In the genomic region with DNA sequence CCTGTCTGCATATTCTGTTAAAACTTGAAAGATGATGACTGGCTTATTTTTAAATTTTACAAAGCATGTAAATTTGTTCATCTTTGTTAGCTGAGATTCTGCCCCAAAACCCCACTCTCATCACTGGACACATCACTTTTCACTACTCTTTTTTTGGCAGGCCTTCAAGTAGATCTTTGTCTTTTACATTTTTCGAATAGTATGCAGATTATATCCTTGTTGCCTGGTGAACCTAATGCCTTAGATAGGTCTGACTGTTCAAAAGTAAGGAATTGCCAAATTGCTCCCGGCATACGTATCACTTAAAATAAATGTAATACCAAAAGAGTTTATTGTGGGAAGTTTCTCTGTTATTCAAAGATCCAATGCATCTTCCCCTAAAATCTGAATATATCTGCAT, we compare ENCODE assay signal across 24 cellular contexts.
"Had no signal": no experiment of that assay in that cellular context is flagged by ENCODE, and none has a peak within 500 bp of the region (broad histone marks: within the 10 kb centered on the region; RNA-seq: fewer than 3 reads in every experiment).

No MANE protein-coding gene starts in this region.

- H3K4me3 Mint-ChIP-seq: activated B cell treated with CpG ODN at 0.5 μM for 24 hours; activated CD4-positive, alpha-beta T cell treated with anti-CD3 and anti-CD28 coated beads, Interleukin-2, amount 10 ng/mL, durations not matched to agents 24 days and 14 days; activated CD8-positive, alpha-beta T cell treated with anti-CD3 and anti-CD28 coated beads, Interleukin-2, amount 10 ng/mL, durations not matched to agents 7 days and 5 days; activated naive CD8-positive, alpha-beta T cell treated with anti-CD3 and anti-CD28 coated beads, Interleukin-2, amount 10 ng/mL, durations not matched to agents 7 days and 5 days; activated T-cell treated with anti-CD3 and anti-CD28 coated beads, Interleukin-2, amount 50 U/mL, for 24 hours; naive thymus-derived CD4-positive, alpha-beta T cell; T-cell had no signal

- H3K36me3 Mint-ChIP-seq: activated naive CD8-positive, alpha-beta T cell treated with anti-CD3 and anti-CD28 coated beads, Interleukin-2, amount 10 ng/mL, durations not matched to agents 7 days and 5 days; naive thymus-derived CD4-positive, alpha-beta T cell; T-cell had no signal

- H3K9me3 Mint-ChIP-seq: activated B cell treated with CpG ODN at 0.5 μM for 24 hours; activated CD4-positive, alpha-beta T cell treated with anti-CD3 and anti-CD28 coated beads, Interleukin-2, amount 10 ng/mL, durations not matched to agents 24 days and 14 days; activated naive CD8-positive, alpha-beta T cell treated with anti-CD3 and anti-CD28 coated beads, Interleukin-2, amount 10 ng/mL, durations not matched to agents 7 days and 5 days; activated T-helper 2 cell treated with anti-CD3 and anti-CD28 coated beads, Interferon-gamma antibody, Interleukin-2, Interleukin-4, amounts not matched to agents 10 μg/mL and 5 μg/mL and 100 μg/mL, durations not matched to agents 14 hours and 24 hours and 36 hours; T-cell had no signal

- H3K4me1 Mint-ChIP-seq: activated B cell treated with CpG ODN at 0.5 μM for 24 hours; activated CD4-positive, alpha-beta T cell treated with anti-CD3 and anti-CD28 coated beads, Interleukin-2, amount 10 ng/mL, durations not matched to agents 24 days and 14 days; activated naive CD8-positive, alpha-beta T cell treated with anti-CD3 and anti-CD28 coated beads, Interleukin-2, amount 10 ng/mL, durations not matched to agents 7 days and 5 days had no signal

- H3K27ac ChIP-seq: brain microvascular endothelial cell, coronary artery, ovary, SK-N-MC, thyroid gland had no signal

- H3K27ac Mint-ChIP-seq: activated B cell treated with CpG ODN at 0.5 μM for 24 hours; activated CD4-positive, alpha-beta T cell treated with anti-CD3 and anti-CD28 coated beads, Interleukin-2, amount 10 ng/mL, durations not matched to agents 24 days and 14 days; activated CD8-positive, alpha-beta T cell treated with anti-CD3 and anti-CD28 coated beads, Interleukin-2, amount 10 ng/mL, durations not matched to agents 7 days and 5 days; activated naive CD8-positive, alpha-beta T cell treated with anti-CD3 and anti-CD28 coated beads, Interleukin-2, amount 10 ng/mL, durations not matched to agents 7 days and 5 days; activated T-cell treated with anti-CD3 and anti-CD28 coated beads, Interleukin-2, amount 50 U/mL, for 24 hours; activated T-helper 2 cell treated with anti-CD3 and anti-CD28 coated beads, Interferon-gamma antibody, Interleukin-2, Interleukin-4, amounts not matched to agents 10 μg/mL and 5 μg/mL and 100 μg/mL, durations not matched to agents 14 hours and 24 hours and 36 hours; naive thymus-derived CD4-positive, alpha-beta T cell; T-cell had no signal

- DNase-seq: activated B cell treated with CpG ODN at 0.5 μM for 24 hours; activated CD4-positive, alpha-beta T cell treated with anti-CD3 and anti-CD28 coated beads, Interleukin-2, amount 10 ng/mL, durations not matched to agents 24 days and 14 days; activated CD8-positive, alpha-beta T cell treated with anti-CD3 and anti-CD28 coated beads, Interleukin-2, amount 10 ng/mL, durations not matched to agents 7 days and 5 days; activated naive CD4-positive, alpha-beta T cell treated with Interleukin-2 at 50 U/mL for 16 hours; activated naive CD8-positive, alpha-beta T cell treated with anti-CD3 and anti-CD28 coated beads, Interleukin-2, amount 10 ng/mL, durations not matched to agents 7 days and 5 days; activated T-cell treated with anti-CD3 and anti-CD28 coated beads, Interleukin-2, amount 50 U/mL, for 24 hours; amygdala; brain microvascular endothelial cell; central memory CD4-positive, alpha-beta T cell; erythroblast; hippocampal formation; islet precursor cell; left colon; mucosa of descending colon; naive thymus-derived CD4-positive, alpha-beta T cell; ovary; sigmoid colon; stimulated activated CD8-positive, alpha-beta memory T cell treated with anti-CD3 and anti-CD28 coated beads, Interleukin-4, amount 100 ng/mL, for 48 hours; stimulated activated naive CD4-positive, alpha-beta T cell treated with Interleukin-2 at 50 U/mL for 16 hours; T-cell; thyroid gland had no signal

- ATAC-seq: activated CD8-positive, alpha-beta T cell treated with anti-CD3 and anti-CD28 coated beads, Interleukin-2, amount 10 ng/mL, durations not matched to agents 7 days and 5 days; left colon; mucosa of descending colon; naive thymus-derived CD4-positive, alpha-beta T cell; T-cell had no signal

- H3K9me3 ChIP-seq: mucosa of descending colon, ovary, sigmoid colon, thyroid gland had no signal

- H3K4me3 ChIP-seq: coronary artery, mucosa of descending colon, ovary, sigmoid colon, SK-N-MC, thyroid gland had no signal

- H3K27me3 ChIP-seq: brain microvascular endothelial cell, ovary, sigmoid colon, thyroid gland had no signal

- H3K36me3 ChIP-seq: brain microvascular endothelial cell, ovary, sigmoid colon, thyroid gland had no signal

- H3K27me3 Mint-ChIP-seq: activated B cell treated with CpG ODN at 0.5 μM for 24 hours; activated CD4-positive, alpha-beta T cell treated with anti-CD3 and anti-CD28 coated beads, Interleukin-2, amount 10 ng/mL, durations not matched to agents 24 days and 14 days; activated naive CD8-positive, alpha-beta T cell treated with anti-CD3 and anti-CD28 coated beads, Interleukin-2, amount 10 ng/mL, durations not matched to agents 7 days and 5 days; activated T-cell treated with anti-CD3 and anti-CD28 coated beads, Interleukin-2, amount 50 U/mL, for 24 hours; T-cell had no signal
